Comparison of ENCODE assay signal across 8 cellular contexts in the genomic region with DNA sequence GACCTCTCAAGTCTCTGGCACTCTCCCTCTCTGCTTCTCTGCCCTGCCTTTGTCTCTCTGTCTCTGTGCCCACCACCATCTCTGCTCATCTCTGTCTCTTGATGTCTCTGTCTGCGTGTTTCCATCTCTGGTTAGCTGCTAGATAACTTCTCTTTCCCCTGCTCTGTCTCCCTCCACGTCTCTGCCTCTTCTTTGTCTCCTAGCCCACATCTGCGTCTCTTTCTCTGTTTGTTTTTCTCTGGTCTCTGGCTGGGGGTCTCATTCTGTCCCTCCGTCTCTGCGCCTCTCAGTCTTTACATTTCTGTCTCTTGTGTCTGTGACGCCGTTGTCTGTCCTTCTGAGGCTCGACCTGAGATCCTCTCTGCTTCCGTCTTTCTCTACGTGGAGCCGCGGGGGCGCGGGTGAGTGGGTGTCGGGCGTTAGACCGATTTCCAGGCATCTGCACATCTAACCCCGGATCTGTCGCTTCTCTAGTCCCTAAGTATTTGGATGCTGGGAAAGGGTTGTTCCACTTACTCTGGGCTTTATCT. TPM values are rescaled to one million over a fixed set of nuclear protein-coding genes. Genes with fewer than 3 reads are reported as not detected.
DNase-seq lines count a peak whose midpoint lies in the region; ATAC-seq and TF ChIP-seq lines count a peak whose summit lies in the region.

No MANE protein-coding gene starts in this region.

- no peaks in the 10 kb centered on the region for H3K9me3 Mint-ChIP-seq in progenitor cell of endocrine pancreas (ENCODE audit: low read depth)

- H3K4me3 ChIP-seq in endocrine pancreas (ENCODE audit: control insufficient read depth, insufficient read depth, low read length), result peak overlapping the region; percentile 90

- H3K27me3 Mint-ChIP-seq in T-helper 17 cell (peaks cover 42% of the 10 kb centered on the region), progenitor cell of endocrine pancreas (peaks cover 2% of the 10 kb centered on the region)

- H3K27me3 ChIP-seq in endocrine pancreas (ENCODE audit: control insufficient read depth, insufficient read depth, low read length), result no peaks in the 10 kb centered on the region

- no peak for TF ChIP-seq CTCF in progenitor cell of endocrine pancreas (IDR thresholded peaks at IDR 0.05; ENCODE audit: unreplicated experiment)

- H3K36me3 Mint-ChIP-seq in T-helper 17 cell (ENCODE audit: low read depth) (peaks cover 12% of the 10 kb centered on the region), progenitor cell of endocrine pancreas (ENCODE audit: insufficient read depth) (peaks cover 3% of the 10 kb centered on the region)

- H3K4me3 Mint-ChIP-seq in T-helper 17 cell, result peak overlapping the region; percentile 99
- peak overlapping the region; percentile 75 for H3K4me3 Mint-ChIP-seq in progenitor cell of endocrine pancreas (ENCODE audit: low read depth)

- DNase-seq in DMS79 treated with DMSO at 0.1 percent for 48 hours (lab: John Stamatoyannopoulos, UW) (peak; percentile 31), DMS79 (lab: John Stamatoyannopoulos, UW) (no peak), T-helper 17 cell (no peak), progenitor cell of endocrine pancreas (ENCODE audit: low spot score, unreplicated experiment) (no peak), middle frontal gyrus (ENCODE audit: extremely low spot score, low spot score) (no peak)

- no peaks in the 10 kb centered on the region for H3K36me3 ChIP-seq in endocrine pancreas (ENCODE audit: control insufficient read depth, insufficient read depth, low read length)

- H3K9ac ChIP-seq in endocrine pancreas (ENCODE audit: control insufficient read depth, insufficient read depth, low read length), result peak overlapping the region; percentile 70

- peak; percentile 43 for ATAC-seq in T-helper 17 cell
- ATAC-seq in HG03457 (IDR thresholded peaks at IDR 0.05; ENCODE audit: unreplicated experiment), result no peak
- ATAC-seq in GM19467 (IDR thresholded peaks at IDR 0.05; ENCODE audit: unreplicated experiment), result no peak

- H3K4me1 Mint-ChIP-seq in T-helper 17 cell, result peaks cover 36% of the 10 kb centered on the region
- peaks cover 19% of the 10 kb centered on the region for H3K4me1 Mint-ChIP-seq in progenitor cell of endocrine pancreas (ENCODE audit: low read depth)

- H3K9me3 ChIP-seq in T-helper 17 cell (ENCODE audit: control insufficient read depth, low read length, poor library complexity, severe bottlenecking) (no peaks in the 10 kb centered on the region), endocrine pancreas (ENCODE audit: control insufficient read depth, low read length) (no peaks in the 10 kb centered on the region)

- H3K4me1 ChIP-seq in endocrine pancreas (ENCODE audit: control insufficient read depth, insufficient read depth, low read length), result no peaks in the 10 kb centered on the region

- H3K27ac Mint-ChIP-seq in T-helper 17 cell (peak overlapping the region; percentile 90), progenitor cell of endocrine pancreas (peak overlapping the region; percentile 34)

RNA-seq across cellular contexts. Expression of gene GIPR, which starts 0.4 kb away (rescaled TPM):
- total RNA-seq in T-helper 17 cell (1 to 10 TPM; 2.3 to 4.6 TPM), progenitor cell of endocrine pancreas (26.4 and 27.2 TPM in 2 replicates)

RNA-seq across cellular contexts. Expression of gene SNRPD2, which starts 23.3 kb away (rescaled TPM):
- total RNA-seq in T-helper 17 cell, result 100 to 1,000 TPM; 333 to 339 TPM
- 401 and 414 TPM in 2 replicates for total RNA-seq in progenitor cell of endocrine pancreas

RNA-seq across cellular contexts. Expression of gene QPCTL, which starts 24.1 kb away (rescaled TPM):
- total RNA-seq in T-helper 17 cell (10 to 100 TPM in 1 of 2 donors, 1 to 10 TPM in 1; 7.1 to 13.2 TPM), progenitor cell of endocrine pancreas (9.0 and 10.8 TPM in 2 replicates)

RNA-seq across cellular contexts. Expression of gene EML2, which starts 29.2 kb away (rescaled TPM):
- 10 to 100 TPM; 58.1 to 61.2 TPM for total RNA-seq in T-helper 17 cell
- total RNA-seq in progenitor cell of endocrine pancreas, result 28.6 and 29.8 TPM in 2 replicates
